Comparison of ENCODE assay signal across 29 cellular contexts in the genomic region with DNA sequence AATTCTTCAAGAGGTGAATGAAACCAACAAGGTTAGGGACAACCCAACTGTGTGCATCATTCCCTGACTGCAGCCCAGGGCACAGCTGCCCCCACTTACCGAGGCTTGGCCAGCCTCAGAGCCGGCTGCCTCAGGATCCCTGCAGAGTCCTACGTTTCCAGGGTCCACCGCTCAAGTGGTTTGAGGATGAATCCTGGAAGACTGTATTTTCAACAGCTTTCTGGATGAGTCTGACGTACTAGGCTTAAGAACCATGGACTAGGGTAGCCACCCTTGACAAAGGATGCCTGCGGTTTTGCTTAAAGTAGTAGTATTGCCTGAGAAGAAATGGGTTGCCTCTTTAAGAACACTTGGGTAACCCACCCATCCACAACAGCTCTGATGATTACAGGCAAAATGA.
"Had no signal": no experiment of that assay in that cellular context is flagged by ENCODE, and none has a peak within 500 bp of the region (broad histone marks: within the 10 kb centered on the region; RNA-seq: fewer than 3 reads in every experiment).

No MANE protein-coding gene starts in this region.

- H3K9me3 ChIP-seq: colonic mucosa, esophagus muscularis mucosa, esophagus squamous epithelium, gastrocnemius medialis, gastroesophageal sphincter, heart left ventricle, heart right ventricle had no signal

- H3K27me3 Mint-ChIP-seq: dendritic cell treated with granulocyte-macrophage colony-stimulating factor and Interleukin-4, amounts not matched to agents 40 ng/mL and 50 ng/mL, for 4 days; effector memory CD8-positive, alpha-beta T cell had no signal

- H3K36me3 ChIP-seq: colonic mucosa, esophagus muscularis mucosa, esophagus squamous epithelium, gastrocnemius medialis, gastroesophageal sphincter, heart left ventricle, heart right ventricle had no signal

- H3K9me3 Mint-ChIP-seq: dendritic cell treated with granulocyte-macrophage colony-stimulating factor and Interleukin-4, amounts not matched to agents 40 ng/mL and 50 ng/mL, for 4 days; effector memory CD8-positive, alpha-beta T cell had no signal

- H3K4me3 Mint-ChIP-seq: dendritic cell treated with granulocyte-macrophage colony-stimulating factor and Interleukin-4, amounts not matched to agents 40 ng/mL and 50 ng/mL, for 4 days; effector memory CD8-positive, alpha-beta T cell; endodermal cell had no signal

- FAIRE-seq: colon, endometrium, endothelial cell of umbilical vein, frontal cortex had no signal

- H3K27ac ChIP-seq: colonic mucosa, coronary artery, dorsolateral prefrontal cortex, epithelial cell of prostate, esophagus muscularis mucosa, esophagus squamous epithelium, foreskin keratinocyte, gastrocnemius medialis, gastroesophageal sphincter, heart left ventricle, heart right ventricle had no signal

- H3K4me1 ChIP-seq: colonic mucosa, esophagus muscularis mucosa, esophagus squamous epithelium, foreskin keratinocyte, gastrocnemius medialis, gastroesophageal sphincter had no signal

- ATAC-seq: effector memory CD8-positive, alpha-beta T cell; esophagus mucosa; foreskin keratinocyte; gastrocnemius medialis; gastroesophageal sphincter; heart left ventricle; heart right ventricle had no signal

- H3K27ac Mint-ChIP-seq: dendritic cell treated with granulocyte-macrophage colony-stimulating factor and Interleukin-4, amounts not matched to agents 40 ng/mL and 50 ng/mL, for 4 days; effector memory CD8-positive, alpha-beta T cell; endodermal cell had no signal

- DNase-seq: colonic mucosa; cortex of kidney; dermis blood vessel endothelial cell; dorsolateral prefrontal cortex; effector CD4-positive, alpha-beta T cell; effector CD8-positive, alpha-beta T cell; effector memory CD4-positive, alpha-beta T cell; effector memory CD8-positive, alpha-beta T cell; endodermal cell; erythroblast; esophagus squamous epithelium; foreskin fibroblast; foreskin keratinocyte; foreskin melanocyte; gastrocnemius medialis; glutamatergic neuron; head of caudate nucleus; heart left ventricle; heart right ventricle had no signal

- H3K27me3 ChIP-seq: colonic mucosa, dorsolateral prefrontal cortex, esophagus muscularis mucosa, esophagus squamous epithelium, foreskin keratinocyte, gastrocnemius medialis, gastroesophageal sphincter, heart left ventricle, heart right ventricle had no signal

- H3K4me3 ChIP-seq: colonic mucosa, coronary artery, dorsolateral prefrontal cortex, esophagus muscularis mucosa, esophagus squamous epithelium, gastrocnemius medialis, gastroesophageal sphincter, heart left ventricle, heart right ventricle had no signal
